ENCODE assay signal across 13 cellular contexts in genomic region chr10:129658673-129659072, GRCh38.
DNase-seq lines count a peak whose midpoint lies in the region; ATAC-seq and TF ChIP-seq lines count a peak whose summit lies in the region.
"Had no signal": no experiment of that assay in that cellular context is flagged by ENCODE, and none has a peak within 500 bp of the region (broad histone marks: within the 10 kb centered on the region; RNA-seq: fewer than 3 reads in every experiment).

No MANE protein-coding gene starts in this region.

- DNase-seq in left ventricle myocardium inferior (no peak), cardiac septum (ENCODE audit: low spot score) (no peak), endodermal cell (peak; percentile 65), type B pancreatic cell (ENCODE audit: extremely low spot score, unreplicated experiment) (no peak), left lobe of liver (ENCODE audit: low spot score) (no peak), GM03348 (ENCODE audit: low spot score) (no peak)
- peak; percentile 35 for DNase-seq in Jurkat, Clone E6-1 (ENCODE audit: low read depth, low spot score)
- DNase-seq: activated T-cell treated with anti-CD3 and anti-CD28 coated beads, Interleukin-2, amount 50 U/mL, for 1 hour; CD4-positive, CD25-positive, alpha-beta regulatory T cell; mesenchymal stem cell had no signal

- H3K36me3 ChIP-seq in left ventricle myocardium inferior, result no peaks in the 10 kb centered on the region
- no peaks in the 10 kb centered on the region for H3K36me3 ChIP-seq in endodermal cell (ENCODE audit: control insufficient read depth, insufficient read depth, low read length)
- H3K36me3 ChIP-seq: breast epithelium had no signal

- H3K27me3 ChIP-seq in left ventricle myocardium inferior (ENCODE audit: low read depth) (no peaks in the 10 kb centered on the region), endodermal cell (ENCODE audit: control insufficient read depth, insufficient read depth, low read length, poor library complexity, severe bottlenecking) (no peaks in the 10 kb centered on the region)
- H3K27me3 ChIP-seq: breast epithelium had no signal

- peaks cover 59% of the 10 kb centered on the region for H3K4me1 Mint-ChIP-seq in endodermal cell
- peaks cover 14% of the 10 kb centered on the region for H3K4me1 Mint-ChIP-seq in type B pancreatic cell (ENCODE audit: unreplicated experiment)

- peaks cover 5% of the 10 kb centered on the region for H3K9me3 Mint-ChIP-seq in endodermal cell
- H3K9me3 Mint-ChIP-seq in type B pancreatic cell, result peaks cover under 1% of the 10 kb centered on the region

- H3K9me3 ChIP-seq in left ventricle myocardium inferior (replicated peaks), result peaks cover under 1% of the 10 kb centered on the region
- H3K9me3 ChIP-seq in endodermal cell (ENCODE audit: control insufficient read depth, low read length), result no peaks in the 10 kb centered on the region
- H3K9me3 ChIP-seq: breast epithelium had no signal

- H3K27ac ChIP-seq in left ventricle myocardium inferior (replicated peaks) (no peak overlapping the region), endodermal cell (ENCODE audit: low read depth, low read length) (no peak overlapping the region)
- H3K27ac ChIP-seq: breast epithelium, KMS-11 had no signal

- H3K4me3 Mint-ChIP-seq in endodermal cell, result no peak overlapping the region
- no peak overlapping the region for H3K4me3 Mint-ChIP-seq in type B pancreatic cell
- H3K4me3 Mint-ChIP-seq: CD4-positive, CD25-positive, alpha-beta regulatory T cell had no signal

- no peaks in the 10 kb centered on the region for H3K36me3 Mint-ChIP-seq in endodermal cell (ENCODE audit: low read depth)
- no peaks in the 10 kb centered on the region for H3K36me3 Mint-ChIP-seq in type B pancreatic cell

- intact Hi-C loops in left ventricle myocardium inferior (cut with micrococcal nuclease), result no loop called here
- intact Hi-C loops in cardiac septum (cut with DNase I), result no loop called here

- H3K27ac Mint-ChIP-seq in endodermal cell (peak overlapping the region; percentile 19), type B pancreatic cell (no peak overlapping the region)
- H3K27ac Mint-ChIP-seq: CD4-positive, CD25-positive, alpha-beta regulatory T cell had no signal

- ATAC-seq in HG02610 (IDR thresholded peaks at IDR 0.05; ENCODE audit: unreplicated experiment) (no peak), left lobe of liver (no peak)

- TF ChIP-seq CTCF in left ventricle myocardium inferior (IDR thresholded peaks at IDR 0.05; ENCODE audit: borderline replicate concordance) (peak; percentile 45), endodermal cell (conservative IDR thresholded peaks at IDR 0.05) (peak; percentile 92), type B pancreatic cell (conservative IDR thresholded peaks at IDR 0.05) (peak; percentile 62)

- 60 to 64% methylated on average over 6 of the region's 6 CpGs for WGBS in endodermal cell (ENCODE audit: insufficient coverage in 1 of 2, insufficient read length in 1 of 2), 2 experiments

- H3K27me3 Mint-ChIP-seq in endodermal cell (ENCODE audit: insufficient read depth) (no peaks in the 10 kb centered on the region), type B pancreatic cell (no peaks in the 10 kb centered on the region)
- H3K27me3 Mint-ChIP-seq: CD4-positive, CD25-positive, alpha-beta regulatory T cell had no signal

- H3K4me3 ChIP-seq in left ventricle myocardium inferior (no peak overlapping the region), endodermal cell (ENCODE audit: low read length) (no peak overlapping the region)
- H3K4me3 ChIP-seq in Jurkat, Clone E6-1 (ENCODE audit: low read length), result no peak overlapping the region
- H3K4me3 ChIP-seq: breast epithelium had no signal

- H3K4me1 ChIP-seq in left ventricle myocardium inferior (no peaks in the 10 kb centered on the region), endodermal cell (ENCODE audit: control insufficient read depth, insufficient read depth, low read length) (peaks cover 24% of the 10 kb centered on the region)
- H3K4me1 ChIP-seq: breast epithelium had no signal

- no peak overlapping the region for H3K9ac ChIP-seq in endodermal cell (ENCODE audit: extremely low read depth, low read length, poor library complexity, severe bottlenecking)
- H3K9ac ChIP-seq: KMS-11 had no signal

Comparison
In these comparisons a context has a peak if more than half of its experiments do, and no peak if none do; other contexts are left out.
1. DNase-seq: peak in Jurkat, Clone E6-1 (single experiment) and endodermal cell (single experiment); none in left ventricle myocardium inferior (single experiment), cardiac septum (single experiment), type B pancreatic cell (single experiment), left lobe of liver (single experiment) and GM03348 (single experiment).
2. Peak in every context shown above with its lines, with median percentiles within 50 percentile points of each other: CTCF ChIP-seq.